Comparison of ENCODE assay signal across 15 cellular contexts in genomic region chr7:84452618-84453017, GRCh38.
A peak's percentile ranks its signal among the peaks of the same experiment; 100 is the strongest.
DNase-seq lines count a peak whose midpoint lies in the region; ATAC-seq and TF ChIP-seq lines count a peak whose summit lies in the region.
"Had no signal": no experiment of that assay in that cellular context is flagged by ENCODE, and none has a peak within 500 bp of the region (broad histone marks: within the 10 kb centered on the region; RNA-seq: fewer than 3 reads in every experiment).

No MANE protein-coding gene starts in this region.

- peak overlapping the region; percentile 15; the same call in 1 of the 2 replicates for H4K91ac ChIP-seq in IMR-90 (ENCODE audit: insufficient read depth, low read depth, low read length)

- H3K4me2 ChIP-seq in IMR-90 (ENCODE audit: low read depth, low read length) (no peak overlapping the region), smooth muscle cell (no peak overlapping the region)
- H3K4me2 ChIP-seq: BLaER1 treated with 17β-estradiol and CSF1 and Interleukin-3, amounts not matched to agents 10 nM and 100 nM had no signal

- H4K20me1 ChIP-seq in IMR-90 (ENCODE audit: insufficient read depth, low read length) (no peaks in the 10 kb centered on the region), smooth muscle cell (ENCODE audit: low read depth) (no peaks in the 10 kb centered on the region)
- H4K20me1 ChIP-seq: BLaER1 treated with 17β-estradiol and CSF1 and Interleukin-3, amounts not matched to agents 10 nM and 100 nM had no signal

- dilution Hi-C loops in IMR-90 (cut with HindIII; ENCODE audit: low sequenced_read_pairs, unreplicated experiment): no loop called here

- H4K5ac ChIP-seq in IMR-90 (ENCODE audit: low read depth, low read length): no peak overlapping the region

- TF ChIP-seq RAD21 in IMR-90 (IDR thresholded peaks at IDR 0.05; ENCODE audit: low read length): no peak

- no peak overlapping the region for H3K56ac ChIP-seq in IMR-90 (ENCODE audit: extremely low read depth, insufficient read depth, low read length)

- peak overlapping the region; percentile 25; the same call in 1 of the 2 replicates for H2BK20ac ChIP-seq in IMR-90 (ENCODE audit: low read depth, low read length)

- H3K23ac ChIP-seq in IMR-90 (ENCODE audit: low read depth, low read length): no peak overlapping the region

- no peaks in the 10 kb centered on the region for H3K27me3 ChIP-seq in IMR-90 (ENCODE audit: control insufficient read depth, insufficient read depth, low read length)
- H3K27me3 ChIP-seq in smooth muscle cell (ENCODE audit: low read depth): no peaks in the 10 kb centered on the region
- H3K27me3 ChIP-seq: BLaER1 treated with 17β-estradiol and CSF1 and Interleukin-3, amounts not matched to agents 10 nM and 100 nM had no signal

- TF ChIP-seq POLR2A in IMR-90 (IDR thresholded peaks at IDR 0.05; ENCODE audit: low read depth, low read length): no peak

- H3K4me1 ChIP-seq in IMR-90 (ENCODE audit: control insufficient read depth, insufficient read depth, low read length) (no peaks in the 10 kb centered on the region), smooth muscle cell (ENCODE audit: low read depth) (no peaks in the 10 kb centered on the region)
- H3K4me1 ChIP-seq: HAP-1 had no signal

- H4K8ac ChIP-seq in IMR-90 (ENCODE audit: low read depth in 2 of 2, low read length in 2 of 2): no peak overlapping the region

- H2BK5ac ChIP-seq in IMR-90 (ENCODE audit: low read depth, low read length, poor library complexity, severe bottlenecking): no peak overlapping the region

- H3K9me3 ChIP-seq in IMR-90 (ENCODE audit: control insufficient read depth, insufficient read depth, low read length): no peaks in the 10 kb centered on the region
- no peaks in the 10 kb centered on the region for H3K9me3 ChIP-seq in smooth muscle cell (replicated peaks; ENCODE audit: low read depth)
- H3K9me3 ChIP-seq: HAP-1 had no signal

- H3K4me3 ChIP-seq in IMR-90 (ENCODE audit: insufficient read depth, low read depth, low read length) (no peak overlapping the region), epithelial cell of esophagus (ENCODE audit: low read length) (no peak overlapping the region), smooth muscle cell (no peak overlapping the region)
- H3K4me3 ChIP-seq: BLaER1 treated with 17β-estradiol and CSF1 and Interleukin-3, amounts not matched to agents 10 nM and 100 nM; GM12878; HAP-1 had no signal

- H2AK5ac ChIP-seq in IMR-90 (ENCODE audit: low read depth, low read length): no peak overlapping the region

- no peak overlapping the region for H3K9ac ChIP-seq in IMR-90 (ENCODE audit: low read depth, low read length)
- no peak overlapping the region for H3K9ac ChIP-seq in smooth muscle cell (ENCODE audit: low read depth)
- H3K9ac ChIP-seq: BLaER1 treated with 17β-estradiol and CSF1 and Interleukin-3, amounts not matched to agents 10 nM and 100 nM had no signal

- WGBS in IMR-90 (ENCODE audit: extremely low coverage in 2 of 2, insufficient read length in 1 of 2), 2 experiments: no CpG with 5 or more reads among the region's 1 CpG
- 74% methylated on average over 1 of the region's 1 CpG for WGBS in smooth muscle cell (ENCODE audit: low lambda C conversion rate)

- H3K18ac ChIP-seq in IMR-90 (ENCODE audit: low read depth, low read length): no peak overlapping the region; the same call in 1 of the 2 replicates

- no peak overlapping the region for H2AK9ac ChIP-seq in IMR-90 (replicated peaks; ENCODE audit: low read depth, low read length, poor library complexity)

- no peak overlapping the region for H2AFZ ChIP-seq in IMR-90 (replicated peaks; ENCODE audit: low read length, poor library complexity)
- peak overlapping the region; percentile 37 for H2AFZ ChIP-seq in smooth muscle cell (ENCODE audit: low read depth)

- no peaks in the 10 kb centered on the region for H3K79me1 ChIP-seq in IMR-90 (ENCODE audit: low read depth in 1 of 2, low read length in 2 of 2)

- H3K4ac ChIP-seq in IMR-90 (ENCODE audit: low read depth, low read length): no peak overlapping the region

- POLR2A ChIA-PET in IMR-90 (lab: Charles Lee; ENCODE audit: unreplicated experiment): no interaction called here

- H3F3A ChIP-seq in smooth muscle cell (ENCODE audit: low read depth): no peaks in the 10 kb centered on the region

- H3K27ac ChIP-seq in IMR-90 (ENCODE audit: insufficient read depth, low read length): no peak overlapping the region
- H3K27ac ChIP-seq in smooth muscle cell (ENCODE audit: low read depth): no peak overlapping the region
- H3K27ac ChIP-seq: BLaER1 treated with 17β-estradiol and CSF1 and Interleukin-3, amounts not matched to agents 10 nM and 100 nM had no signal

- in situ Hi-C loops in IMR-90 (cut with MboI; ENCODE audit: low sequenced_read_pairs): loop anchor here (25.0 kb wide), 1 partner anchor 560 kb away; no protein-coding TSS in a partner anchor

- H3K36me3 ChIP-seq in IMR-90 (ENCODE audit: control insufficient read depth, insufficient read depth, low read length): no peaks in the 10 kb centered on the region
- no peaks in the 10 kb centered on the region for H3K36me3 ChIP-seq in smooth muscle cell (ENCODE audit: low read depth)
- H3K36me3 ChIP-seq: BLaER1 treated with 17β-estradiol and CSF1 and Interleukin-3, amounts not matched to agents 10 nM and 100 nM; HAP-1 had no signal

- no peaks in the 10 kb centered on the region for H3K9me1 ChIP-seq in IMR-90 (ENCODE audit: insufficient read depth, low read length)

- no peak for ATAC-seq in IMR-90 (ENCODE audit: low read depth)
- ATAC-seq in GM18498 (IDR thresholded peaks at IDR 0.05; ENCODE audit: unreplicated experiment): no peak
- ATAC-seq: GM12878 had no signal

- no peak overlapping the region for H3K14ac ChIP-seq in IMR-90 (replicated peaks; ENCODE audit: low read depth, low read length)

- DNase-seq in HuH-7 (ENCODE audit: low spot score) (peak; percentile 52), IMR-90 (no peak), epithelial cell of esophagus (ENCODE audit: low read depth) (peak; percentile 20), smooth muscle cell (lab: John Stamatoyannopoulos, UW; ENCODE audit: unreplicated experiment) (no peak)
- no peak for DNase-seq in stimulated activated CD4-positive, alpha-beta T cell treated with anti-CD3 and anti-CD28 coated beads, Interleukin-2, amount 100 ng/mL, for 24 hours
- DNase-seq: CD8-positive, alpha-beta memory T cell; COR-L47; DMS 273 treated with DMSO at 0.1 percent for 48 hours; DMS53; DND-41; EL had no signal

- BruUV-seq in IMR-90 (replicated peaks; lab: Mats Ljungman, UMichigan): no TSS peak

- H2BK120ac ChIP-seq in IMR-90 (ENCODE audit: low read depth, low read length): peak overlapping the region; percentile 34; the same call in 1 of the 2 replicates

- CTCF ChIA-PET in IMR-90 (lab: Yijun Ruan, JAX): no interaction called here

- no peaks in the 10 kb centered on the region for H3K79me2 ChIP-seq in smooth muscle cell (ENCODE audit: low read depth)

- intact Hi-C loops in IMR-90 (cut with micrococcal nuclease): loop anchor here (1.0 to 5.0 kb wide), 2 partner anchors 73 to 475 kb away; no protein-coding TSS in a partner anchor

- TF ChIP-seq CTCF in IMR-90 (conservative IDR thresholded peaks at IDR 0.05; ENCODE audit: low read depth, low read length) (no peak), epithelial cell of esophagus (IDR thresholded peaks at IDR 0.05; ENCODE audit: insufficient read depth, low read depth, low read length, missing control alignments) (no peak), smooth muscle cell (IDR thresholded peaks at IDR 0.05; ENCODE audit: borderline replicate concordance, insufficient read depth, poor library complexity, severe bottlenecking) (no peak)

- no peak overlapping the region for H2BK15ac ChIP-seq in IMR-90 (ENCODE audit: low read depth, low read length)

TF ChIP-seq in IMR-90, 13 proteins besides CTCF, POLR2A, EP300 and RAD21:
- TF ChIP-seq RCOR1 (IDR thresholded peaks at IDR 0.05; ENCODE audit: insufficient replicate concordance, low read length): no peak
- TF ChIP-seq SMC3 (IDR thresholded peaks at IDR 0.05; ENCODE audit: low read depth, low read length): no peak
- TF ChIP-seq USF2 (IDR thresholded peaks at IDR 0.05; ENCODE audit: low read depth, low read length): no peak
- TF ChIP-seq MXI1 (IDR thresholded peaks at IDR 0.05; ENCODE audit: borderline replicate concordance, low read depth, low read length): no peak
- no peak for TF ChIP-seq ELK1 (IDR thresholded peaks at IDR 0.05; ENCODE audit: borderline replicate concordance, low read depth, low read length)
- TF ChIP-seq MAFK (IDR thresholded peaks at IDR 0.05; ENCODE audit: low read depth, low read length): no peak
- no peak for TF ChIP-seq FOS (IDR thresholded peaks at IDR 0.05; ENCODE audit: low read depth, low read length)
- TF ChIP-seq CHD1 (IDR thresholded peaks at IDR 0.05; ENCODE audit: low read depth, low read length): no peak
- TF ChIP-seq BHLHE40 (IDR thresholded peaks at IDR 0.05; ENCODE audit: low read depth, low read length): no peak

Comparison
In these comparisons a context has a peak if more than half of its experiments do, and no peak if none do; other contexts are left out.
1. DNase-seq: peak in HuH-7 (single experiment) and epithelial cell of esophagus (single experiment); none in IMR-90 (single experiment), smooth muscle cell (single experiment) and stimulated activated CD4-positive, alpha-beta T cell treated with anti-CD3 and anti-CD28 coated beads, Interleukin-2, amount 100 ng/mL, for 24 hours (0 of 2).